Comparison of ENCODE assay signal across 18 cellular contexts in the genomic region with DNA sequence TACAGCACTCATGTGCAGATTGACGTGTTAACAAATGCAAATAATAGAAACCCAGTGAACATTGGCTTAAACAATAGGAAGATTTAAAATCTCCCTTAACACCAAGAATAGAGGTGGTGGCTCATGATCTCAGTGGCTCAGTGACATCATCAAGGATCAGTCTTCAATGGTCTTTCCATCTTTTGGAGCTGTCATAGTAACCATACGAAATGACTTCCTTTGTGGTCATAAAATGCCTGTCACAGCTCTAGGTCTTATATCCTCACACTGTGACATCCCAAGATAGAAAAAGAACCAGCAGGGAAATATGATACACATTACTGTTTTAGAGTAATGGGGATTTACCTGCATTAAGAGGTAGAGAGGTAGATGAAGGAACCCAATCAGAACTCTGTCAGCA. TPM values are rescaled to one million over a fixed set of nuclear protein-coding genes. Genes with fewer than 3 reads are reported as not detected.
DNase-seq lines count a peak whose midpoint lies in the region; ATAC-seq, FAIRE-seq and TF ChIP-seq lines count a peak whose summit lies in the region.
"Had no signal": no experiment of that assay in that cellular context is flagged by ENCODE, and none has a peak within 500 bp of the region (broad histone marks: within the 10 kb centered on the region; RNA-seq: fewer than 3 reads in every experiment).

No MANE protein-coding gene starts in this region.

- peaks cover 0 to 8% of the 10 kb centered on the region in 2 donors for H3K9me3 Mint-ChIP-seq in stimulated activated naive CD8-positive, alpha-beta T cell treated with anti-CD3 and anti-CD28 coated beads, Interleukin-15, amount 100 ng/mL, for 72 hours
- H3K9me3 Mint-ChIP-seq: CD4-positive, CD25-positive, alpha-beta regulatory T cell; H9 had no signal

- H3K79me2 ChIP-seq in GM12878 (ENCODE audit: control insufficient read depth, insufficient read depth, low read length) = no peaks in the 10 kb centered on the region

- ATAC-seq in stimulated activated naive CD8-positive, alpha-beta T cell treated with anti-CD3 and anti-CD28 coated beads, Interleukin-15, amount 100 ng/mL, for 72 hours = peak; percentile 27
- no peak for ATAC-seq in stimulated activated naive CD8-positive, alpha-beta T cell treated with anti-CD3 and anti-CD28 coated beads, Interleukin-15, Interleukin-2, amounts not matched to agents 100 U/mL and 50 U/mL, for 24 hours
- peak; percentile 21 for ATAC-seq in T-helper 17 cell
- ATAC-seq in GM12878 = peak; percentile 20; the same call in 2 of the 3 replicates
- no peak for ATAC-seq in HG03442 (IDR thresholded peaks at IDR 0.05; ENCODE audit: unreplicated experiment)

- no peak overlapping the region for H3K4me2 ChIP-seq in GM12878 (ENCODE audit: control insufficient read depth, insufficient read depth)

- no peak overlapping the region for H3K4me3 ChIP-seq in GM12878

- no peak for TF ChIP-seq POLR2A in GM12878 (IDR thresholded peaks at IDR 0.05; ENCODE audit: low read depth, low read length)

- no peaks in the 10 kb centered on the region for H3K36me3 ChIP-seq in GM12878 (ENCODE audit: control insufficient read depth in 2 of 2, insufficient read depth in 2 of 2, low read length in 1 of 2)
- H3K36me3 ChIP-seq: BE2C had no signal

- BruUV-seq in GM12878 (replicated peaks; lab: Mats Ljungman, UMichigan) = no TSS peak

- no peak for FAIRE-seq in GM12878 (lab: Jason Lieb, UNC)
- FAIRE-seq: A204.1, D721Med, GM19239, H1 had no signal

- no peak for TF ChIP-seq EP300 in GM12878 (IDR thresholded peaks at IDR 0.05; ENCODE audit: borderline replicate concordance in 1 of 2, control insufficient read depth in 1 of 2, low read depth in 2 of 2, low read length in 2 of 2)

- CTCF ChIA-PET in GM12878 (lab: Yijun Ruan, JAX) = interaction anchor here (0.7 to 7.5 kb wide), 4 partner anchors 21 to 551 kb away, joined by 3 to 300 read pairs (median 8); a partner anchor contains a TSS

- peaks cover 6% of the 10 kb centered on the region for H3K36me3 Mint-ChIP-seq in T-helper 17 cell (ENCODE audit: low read depth)
- H3K36me3 Mint-ChIP-seq: CD4-positive, CD25-positive, alpha-beta regulatory T cell had no signal

- peaks cover 8% of the 10 kb centered on the region for H3K4me1 Mint-ChIP-seq in stimulated activated naive CD8-positive, alpha-beta T cell treated with anti-CD3 and anti-CD28 coated beads, Interleukin-15, amount 100 ng/mL, for 72 hours
- H3K4me1 Mint-ChIP-seq in T-helper 17 cell = peaks cover 14% of the 10 kb centered on the region

- H3K27me3 Mint-ChIP-seq in stimulated activated naive CD8-positive, alpha-beta T cell treated with anti-CD3 and anti-CD28 coated beads, Interleukin-15, amount 100 ng/mL, for 72 hours = no peaks in the 10 kb centered on the region
- H3K27me3 Mint-ChIP-seq in T-helper 17 cell = peaks cover 38% of the 10 kb centered on the region

- intact Hi-C loops in GM12878 (cut with micrococcal nuclease; ENCODE audit: unreplicated experiment) = loop anchor here (10.0 kb wide), 1 partner anchor 155 kb away; no protein-coding TSS in a partner anchor

- peaks cover 5% of the 10 kb centered on the region for H3K4me1 ChIP-seq in GM12878 (ENCODE audit: control insufficient read depth, insufficient read depth, low read length)
- H3K4me1 ChIP-seq: BE2C, Caco-2 had no signal

- RAD21 ChIA-PET in GM12878 (lab: Charles Lee; ENCODE audit: unreplicated experiment) = interaction anchor here (1.4 to 7.5 kb wide), 2 partner anchors 27 to 60 kb away, joined by 3 to 275 read pairs; a partner anchor contains a TSS

- no peak for TF ChIP-seq RAD21 in GM12878 (IDR thresholded peaks at IDR 0.05; ENCODE audit: insufficient read depth, low read depth, low read length)

- POLR2A ChIA-PET in GM12878 (lab: Charles Lee) = interaction anchor here (0.8 to 1.5 kb wide), 2 partner anchors 26 to 61 kb away, joined by 3 read pairs; no protein-coding TSS in a partner anchor

- H3K9me3 ChIP-seq in T-helper 17 cell (ENCODE audit: control insufficient read depth, low read length, poor library complexity, severe bottlenecking) = no peaks in the 10 kb centered on the region
- peaks cover 1% of the 10 kb centered on the region; the same call in 2 of the 3 replicates for H3K9me3 ChIP-seq in GM12878 (replicated peaks; ENCODE audit: control insufficient read depth, insufficient read depth, low read length)
- H3K9me3 ChIP-seq: BE2C, Caco-2 had no signal

- no peak for TF ChIP-seq CTCF in GM12878 (IDR thresholded peaks at IDR 0.05 in 2 of 3, conservative IDR thresholded peaks at IDR 0.05 in 1 of 3; ENCODE audit: control insufficient read depth in 2 of 3, extremely low read depth in 1 of 3, insufficient read depth in 1 of 3, low read depth in 3 of 3, low read length in 3 of 3)

- H3K27ac ChIP-seq in GM12878 (ENCODE audit: control insufficient read depth, insufficient read depth) = no peak overlapping the region

- no peaks in the 10 kb centered on the region for H4K20me1 ChIP-seq in GM12878 (ENCODE audit: control insufficient read depth, insufficient read depth)

- 4% methylated on average over 2 of the region's 2 CpGs for WGBS in GM12878 (ENCODE audit: insufficient coverage, insufficient replicate concordance, low lambda C conversion rate, missing lambda C conversion rate)

- H3K9ac ChIP-seq in GM12878 (ENCODE audit: control insufficient read depth, insufficient read depth, low read length) = no peak overlapping the region

- SMC1A ChIA-PET in GM12878 (lab: Charles Lee; ENCODE audit: uncharacterized antibody, unreplicated experiment) = interaction anchor here (1.1 to 8.1 kb wide), 4 partner anchors 20 to 517 kb away, joined by 3 to 230 read pairs (median 78); a partner anchor contains a TSS

- no peak overlapping the region for H3K4me3 Mint-ChIP-seq in stimulated activated naive CD8-positive, alpha-beta T cell treated with anti-CD3 and anti-CD28 coated beads, Interleukin-15, amount 100 ng/mL, for 72 hours
- no peak overlapping the region for H3K4me3 Mint-ChIP-seq in T-helper 17 cell
- H3K4me3 Mint-ChIP-seq: CD4-positive, CD25-positive, alpha-beta regulatory T cell; H9 had no signal

- no peak overlapping the region for H3K27ac Mint-ChIP-seq in stimulated activated naive CD8-positive, alpha-beta T cell treated with anti-CD3 and anti-CD28 coated beads, Interleukin-15, amount 100 ng/mL, for 72 hours
- H3K27ac Mint-ChIP-seq in T-helper 17 cell = no peak overlapping the region
- H3K27ac Mint-ChIP-seq: CD4-positive, CD25-positive, alpha-beta regulatory T cell; H9 had no signal

- no peak overlapping the region for H2AFZ ChIP-seq in GM12878 (ENCODE audit: control insufficient read depth, low read depth, low read length)

- no peak for DNase-seq in stimulated activated naive CD8-positive, alpha-beta T cell treated with anti-CD3 and anti-CD28 coated beads, Interleukin-15, amount 100 ng/mL, for 72 hours
- DNase-seq in stimulated activated naive CD8-positive, alpha-beta T cell treated with anti-CD3 and anti-CD28 coated beads, Interleukin-15, Interleukin-2, amounts not matched to agents 100 U/mL and 50 U/mL, for 24 hours = no peak
- DNase-seq in T-helper 17 cell (no peak), GM12878 (ENCODE audit: low read depth, low spot score) (no peak)
- no peak for DNase-seq in activated T-cell treated with anti-CD3 and anti-CD28 coated beads, Interleukin-2, amount 50 U/mL, for 1 hour
- DNase-seq: ACHN; BE2C; C1 segment of cervical spinal cord; Caco-2; CD4-positive, CD25-positive, alpha-beta regulatory T cell; GDM1; H9 had no signal

- in situ Hi-C loops in GM12878 (cut with MboI) = loop anchor here (5.0 kb wide), 1 partner anchor 562 kb away; no protein-coding TSS in a partner anchor

- peaks cover 2 to 7% of the 10 kb centered on the region in 2 experiments; a peak in 3 of 4 replicates for H3K27me3 ChIP-seq in GM12878 (replicated peaks in 1 of 2; ENCODE audit: control insufficient read depth in 2 of 2, insufficient read depth in 2 of 2, low read length in 1 of 2)

TF ChIP-seq in GM12878, 131 proteins besides CTCF, POLR2A, EP300 and RAD21 (continues in another document):
- TF ChIP-seq, protein P1, sequence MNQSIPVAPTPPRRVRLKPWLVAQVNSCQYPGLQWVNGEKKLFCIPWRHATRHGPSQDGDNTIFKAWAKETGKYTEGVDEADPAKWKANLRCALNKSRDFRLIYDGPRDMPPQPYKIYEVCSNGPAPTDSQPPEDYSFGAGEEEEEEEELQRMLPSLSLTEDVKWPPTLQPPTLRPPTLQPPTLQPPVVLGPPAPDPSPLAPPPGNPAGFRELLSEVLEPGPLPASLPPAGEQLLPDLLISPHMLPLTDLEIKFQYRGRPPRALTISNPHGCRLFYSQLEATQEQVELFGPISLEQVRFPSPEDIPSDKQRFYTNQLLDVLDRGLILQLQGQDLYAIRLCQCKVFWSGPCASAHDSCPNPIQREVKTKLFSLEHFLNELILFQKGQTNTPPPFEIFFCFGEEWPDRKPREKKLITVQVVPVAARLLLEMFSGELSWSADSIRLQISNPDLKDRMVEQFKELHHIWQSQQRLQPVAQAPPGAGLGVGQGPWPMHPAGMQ (IDR thresholded peaks at IDR 0.05; ENCODE audit: borderline replicate concordance) = no peak
- TF ChIP-seq, protein P2, sequence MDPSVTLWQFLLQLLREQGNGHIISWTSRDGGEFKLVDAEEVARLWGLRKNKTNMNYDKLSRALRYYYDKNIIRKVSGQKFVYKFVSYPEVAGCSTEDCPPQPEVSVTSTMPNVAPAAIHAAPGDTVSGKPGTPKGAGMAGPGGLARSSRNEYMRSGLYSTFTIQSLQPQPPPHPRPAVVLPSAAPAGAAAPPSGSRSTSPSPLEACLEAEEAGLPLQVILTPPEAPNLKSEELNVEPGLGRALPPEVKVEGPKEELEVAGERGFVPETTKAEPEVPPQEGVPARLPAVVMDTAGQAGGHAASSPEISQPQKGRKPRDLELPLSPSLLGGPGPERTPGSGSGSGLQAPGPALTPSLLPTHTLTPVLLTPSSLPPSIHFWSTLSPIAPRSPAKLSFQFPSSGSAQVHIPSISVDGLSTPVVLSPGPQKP (IDR thresholded peaks at IDR 0.05; ENCODE audit: low read depth, low read length) = no peak

RNA-seq across cellular contexts. Expression of a gene that starts 59.6 kb away (rescaled TPM):
- total RNA-seq in T-helper 17 cell (1 to 10 TPM; 1.3 to 2.3 TPM), GM12878 (2014; rRNA removed) (6.7 and 10.0 TPM in 2 replicates), GM12878 (2014; rRNA removed; fragmentation: Illumina TruSeq; extraction: Trizol) (3.0 and 4.8 TPM in 2 replicates), GM12878 (2021) (7.0 and 7.4 TPM in 2 replicates)
- 179 and 190 TPM in 2 replicates for total RNA-seq in GM12878 (2013; cell fraction: nucleolus; rRNA removed)
- polyA plus RNA-seq in GM12878 (2011; ENCODE audit: low read depth) = 13.1 TPM
- polyA plus RNA-seq in GM12878 (2011; rRNA removed) (79.2 and 154 TPM in 2 replicates), GM12878 (2014; fragmentation: Illumina TruSeq; extraction: Trizol) (8.4 and 11.1 TPM in 2 replicates), GM12878 (2014; fragmentation: Nextera tagmentation; extraction: Ambion mirVana) (1 to 10 TPM; 3.1 to 3.8 TPM), GM12878 (2014; rRNA removed) (7.7 and 9.5 TPM in 2 replicates), GM12878 (2016; fragmentation: Nextera tagmentation; extraction: Ambion mirVana) (1 to 10 TPM; 6.1 to 6.2 TPM)
- polyA plus RNA-seq in GM12878 (2011; cell fraction: cytosol; rRNA removed) = 198 and 252 TPM in 2 replicates
- polyA plus RNA-seq in GM12878 (2011; cell fraction: nucleus; rRNA removed) = 175 and 259 TPM in 2 replicates
- 12.5 and 14.4 TPM in 2 replicates for polyA plus RNA-seq in GM12878 (2012)
- 349 and 417 TPM in 2 replicates for polyA minus RNA-seq in GM12878 (2011; rRNA and poly(A)+ RNA removed)
- polyA minus RNA-seq in GM12878 (2011; cell fraction: cytosol; rRNA and poly(A)+ RNA removed) = 24.4 and 33.4 TPM in 2 replicates
- polyA minus RNA-seq in GM12878 (2011; cell fraction: nucleus; rRNA and poly(A)+ RNA removed) = 62.5 and 74.1 TPM in 2 replicates
- total RNA-seq: HT-29 had no signal

Comparison
In these comparisons a context has a peak if more than half of its experiments do, and no peak if none do; other contexts are left out.
1. ATAC-seq: peak in stimulated activated naive CD8-positive, alpha-beta T cell treated with anti-CD3 and anti-CD28 coated beads, Interleukin-15, amount 100 ng/mL, for 72 hours (single experiment), T-helper 17 cell (single experiment) and GM12878 (single experiment); none in stimulated activated naive CD8-positive, alpha-beta T cell treated with anti-CD3 and anti-CD28 coated beads, Interleukin-15, Interleukin-2, amounts not matched to agents 100 U/mL and 50 U/mL, for 24 hours (single experiment) and HG03442 (single experiment).